36 cellular contexts compared by ENCODE assay signal in genomic region chr19:22515435-22515834, GRCh38.
"Had no signal": no experiment of that assay in that cellular context is flagged by ENCODE, and none has a peak within 500 bp of the region (broad histone marks: within the 10 kb centered on the region; RNA-seq: fewer than 3 reads in every experiment).

No MANE protein-coding gene starts in this region.

- H3K36me3 Mint-ChIP-seq: activated CD4-positive, alpha-beta memory T cell treated with anti-CD3 and anti-CD28 coated beads for 36 hours had no signal

- H3K4me1 ChIP-seq: adrenal gland, body of pancreas, breast epithelium had no signal

- H3K27ac ChIP-seq: adrenal gland, body of pancreas, brain microvascular endothelial cell, breast epithelium, VCaP had no signal

- H3K4me3 Mint-ChIP-seq: activated B cell treated with CpG ODN at 0.5 μM for 24 hours; activated CD4-positive, alpha-beta memory T cell treated with anti-CD3 and anti-CD28 coated beads for 36 hours; activated CD4-positive, alpha-beta T cell treated with anti-CD3 and anti-CD28 coated beads, Interleukin-2, amount 10 ng/mL, durations not matched to agents 24 days and 14 days; activated CD8-positive, alpha-beta T cell treated with anti-CD3 and anti-CD28 coated beads for 36 hours; activated naive CD4-positive, alpha-beta T cell treated with anti-CD3 and anti-CD28 coated beads for 36 hours; activated naive CD8-positive, alpha-beta T cell treated with anti-CD3 and anti-CD28 coated beads for 36 hours; activated T-cell treated with anti-CD3 and anti-CD28 coated beads, Interleukin-2, amount 50 U/mL, for 4 hours; activated T-cell treated with anti-CD3 and anti-CD28 coated beads, Interleukin-2, amount 50 U/mL, for 72 hours; activated T-helper 1 cell treated with anti-CD3 and anti-CD28 coated beads, Interleukin-12 subunit alpha, Interleukin-12 subunit beta, Interleukin-2, Interleukin-4 antibody, amounts not matched to agents 30 ng/mL and 10 ng/mL and 1 ng/mL, durations not matched to agents 14 hours and 24 hours and 36 hours; activated T-helper 17 cell treated with anti-CD3 and anti-CD28 coated beads, Interleukin-2, amount 50 U/mL, for 72 hours; central memory CD8-positive, alpha-beta T cell; T-helper 1 cell treated with Interleukin-12 subunit alpha and Interleukin-12 subunit beta and Interleukin-4 antibody, amounts not matched to agents 30 μg/mL and 1 μg/mL, for 36 hours; T-helper 2 cell treated with Interferon-gamma antibody and Interleukin-4, amounts not matched to agents 5 μg/mL and 100 μg/mL, for 36 hours had no signal

- ATAC-seq: activated CD8-positive, alpha-beta T cell treated with anti-CD3 and anti-CD28 coated beads for 36 hours; activated naive CD4-positive, alpha-beta T cell treated with anti-CD3 and anti-CD28 coated beads, Interleukin-2, amount 50 U/mL, for 72 hours; activated T-cell treated with anti-CD3 and anti-CD28 coated beads, Interleukin-2, amount 50 U/mL, for 4 hours; activated T-cell treated with anti-CD3 and anti-CD28 coated beads, Interleukin-2, amount 50 U/mL, for 72 hours; activated T-helper 17 cell treated with anti-CD3 and anti-CD28 coated beads, Interleukin-2, amount 50 U/mL, for 72 hours; body of pancreas had no signal

- H3K4me1 Mint-ChIP-seq: activated B cell treated with CpG ODN at 0.5 μM for 24 hours; activated CD4-positive, alpha-beta T cell treated with anti-CD3 and anti-CD28 coated beads, Interleukin-2, amount 10 ng/mL, durations not matched to agents 24 days and 14 days; activated naive CD8-positive, alpha-beta T cell treated with anti-CD3 and anti-CD28 coated beads for 36 hours; activated T-helper 17 cell treated with anti-CD3 and anti-CD28 coated beads, Interleukin-2, amount 50 U/mL, for 72 hours; central memory CD8-positive, alpha-beta T cell had no signal

- H3K27me3 ChIP-seq: adrenal gland, body of pancreas, brain microvascular endothelial cell, breast epithelium had no signal

- DNase-seq: activated B cell treated with CpG ODN at 0.5 μM for 24 hours; activated CD4-positive, alpha-beta memory T cell treated with anti-CD3 and anti-CD28 coated beads for 36 hours; activated CD4-positive, alpha-beta T cell treated with anti-CD3 and anti-CD28 coated beads for 4 hours; activated CD4-positive, alpha-beta T cell treated with anti-CD3 and anti-CD28 coated beads, Interleukin-2, amount 10 ng/mL, durations not matched to agents 24 days and 14 days; activated CD4-positive, alpha-beta T cell treated with anti-CD3 and anti-CD28 coated beads, Interleukin-2, amount 50 U/mL, for 1 hour; activated CD4-positive, alpha-beta T cell treated with anti-CD3 and anti-CD28 coated beads, Interleukin-2, amount 50 U/mL, for 4 hours; activated CD4-positive, CD25-positive, alpha-beta regulatory T cell treated with anti-CD3 and anti-CD28 coated beads, Interleukin-2, amount 50 U/mL, for 72 hours; activated CD8-positive, alpha-beta memory T cell treated with anti-CD3 and anti-CD28 coated beads, Interleukin-2, amount 50 U/mL, for 4 hours; activated CD8-positive, alpha-beta T cell treated with anti-CD3 and anti-CD28 coated beads for 36 hours; activated effector memory CD4-positive, alpha-beta T cell treated with anti-CD3 and anti-CD28 coated beads, Interleukin-2, amount 50 U/mL, for 16 hours; activated gamma-delta T cell treated with Interleukin-2 at 50 U/mL for 16 hours; activated naive CD4-positive, alpha-beta T cell; activated naive CD4-positive, alpha-beta T cell treated with anti-CD3 and anti-CD28 coated beads for 36 hours; activated naive CD4-positive, alpha-beta T cell treated with anti-CD3 and anti-CD28 coated beads, Interleukin-2, amount 50 U/mL, for 16 hours; activated naive CD8-positive, alpha-beta T cell treated with anti-CD3 and anti-CD28 coated beads for 36 hours; activated T-cell treated with anti-CD3 and anti-CD28 coated beads for 4 hours; activated T-cell treated with anti-CD3 and anti-CD28 coated beads, Interleukin-2, amount 50 U/mL, for 1 hour; activated T-cell treated with anti-CD3 and anti-CD28 coated beads, Interleukin-2, amount 50 U/mL, for 4 hours; activated T-cell treated with anti-CD3 and anti-CD28 coated beads, Interleukin-2, amount 50 U/mL, for 72 hours; adrenal gland; amniotic stem cell; aorta; body of pancreas; brain microvascular endothelial cell; cerebellar nuclear complex; T-helper 1 cell; T-helper 2 cell; T-helper 9 cell had no signal

- H3K27me3 Mint-ChIP-seq: activated B cell treated with CpG ODN at 0.5 μM for 24 hours; activated CD4-positive, alpha-beta memory T cell treated with anti-CD3 and anti-CD28 coated beads for 36 hours; activated CD4-positive, alpha-beta T cell treated with anti-CD3 and anti-CD28 coated beads, Interleukin-2, amount 10 ng/mL, durations not matched to agents 24 days and 14 days; activated CD8-positive, alpha-beta T cell treated with anti-CD3 and anti-CD28 coated beads for 36 hours; activated naive CD8-positive, alpha-beta T cell treated with anti-CD3 and anti-CD28 coated beads for 36 hours; activated T-helper 17 cell treated with anti-CD3 and anti-CD28 coated beads, Interleukin-2, amount 50 U/mL, for 72 hours; central memory CD8-positive, alpha-beta T cell had no signal

- H3K9me3 ChIP-seq: adrenal gland had no signal

- H3K4me3 ChIP-seq: adrenal gland, body of pancreas, breast epithelium had no signal

- H3K36me3 ChIP-seq: adrenal gland, brain microvascular endothelial cell, breast epithelium had no signal

- H3K27ac Mint-ChIP-seq: activated B cell treated with CpG ODN at 0.5 μM for 24 hours; activated CD4-positive, alpha-beta memory T cell treated with anti-CD3 and anti-CD28 coated beads for 36 hours; activated CD4-positive, alpha-beta T cell treated with anti-CD3 and anti-CD28 coated beads, Interleukin-2, amount 10 ng/mL, durations not matched to agents 24 days and 14 days; activated CD8-positive, alpha-beta T cell treated with anti-CD3 and anti-CD28 coated beads for 36 hours; activated naive CD4-positive, alpha-beta T cell treated with anti-CD3 and anti-CD28 coated beads for 36 hours; activated naive CD4-positive, alpha-beta T cell treated with anti-CD3 and anti-CD28 coated beads, Interleukin-2, amount 50 U/mL, for 72 hours; activated naive CD8-positive, alpha-beta T cell treated with anti-CD3 and anti-CD28 coated beads for 36 hours; activated T-cell treated with anti-CD3 and anti-CD28 coated beads, Interleukin-2, amount 50 U/mL, for 72 hours; activated T-helper 1 cell treated with anti-CD3 and anti-CD28 coated beads, Interleukin-12 subunit alpha, Interleukin-12 subunit beta, Interleukin-2, Interleukin-4 antibody, amounts not matched to agents 30 ng/mL and 10 ng/mL and 1 ng/mL, durations not matched to agents 14 hours and 24 hours and 36 hours; activated T-helper 17 cell treated with anti-CD3 and anti-CD28 coated beads, Interleukin-2, amount 50 U/mL, for 72 hours; T-helper 1 cell treated with Interleukin-12 subunit alpha and Interleukin-12 subunit beta and Interleukin-4 antibody, amounts not matched to agents 30 μg/mL and 1 μg/mL, for 36 hours; T-helper 2 cell treated with Interferon-gamma antibody and Interleukin-4, amounts not matched to agents 5 μg/mL and 100 μg/mL, for 36 hours had no signal
